ENCODE assay signal across 12 cellular contexts in the genomic region with DNA sequence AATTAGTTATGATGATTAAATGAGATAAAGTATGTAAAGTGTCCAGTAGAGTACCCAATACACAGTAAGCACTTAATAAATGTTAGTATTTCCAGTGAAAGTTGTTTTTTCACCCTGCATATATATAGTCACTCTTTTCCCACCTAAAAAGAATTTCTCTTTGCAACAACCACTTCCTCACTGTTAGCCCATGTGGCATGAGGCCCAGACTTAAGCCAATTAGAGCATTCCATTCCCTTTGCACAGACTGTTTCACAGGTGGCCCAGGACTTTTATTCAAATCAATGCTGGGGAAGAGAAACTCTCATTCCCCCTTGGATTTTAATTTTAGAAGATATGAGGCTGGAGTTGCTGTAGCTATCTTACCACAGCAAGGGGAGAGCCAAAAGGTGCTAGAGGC. TPM values are rescaled to one million over a fixed set of nuclear protein-coding genes. Genes with fewer than 3 reads are reported as not detected.
DNase-seq lines count a peak whose midpoint lies in the region; TF ChIP-seq lines count a peak whose summit lies in the region.
"Had no signal": no experiment of that assay in that cellular context is flagged by ENCODE, and none has a peak within 500 bp of the region (broad histone marks: within the 10 kb centered on the region; RNA-seq: fewer than 3 reads in every experiment).

No MANE protein-coding gene starts in this region.

- TF ChIP-seq CTCF in tibial nerve (IDR thresholded peaks at IDR 0.05), result no peak

- no peak for TF ChIP-seq POLR2A in tibial nerve (IDR thresholded peaks at IDR 0.05)

- H3K4me3 ChIP-seq in tibial nerve, result no peak overlapping the region
- H3K4me3 ChIP-seq: heart right ventricle, mucosa of descending colon, sigmoid colon had no signal

- intact Hi-C loops in head of caudate nucleus (cut with DNase I), result loop anchor here (10.0 kb wide), 1 partner anchor 170 kb away; a partner anchor contains a TSS
- intact Hi-C loops in posterior cingulate gyrus (cut with DNase I), result loop anchor here (5.0 kb wide), 1 partner anchor 92 kb away; no protein-coding TSS in a partner anchor

- H3K27me3 ChIP-seq in tibial nerve, result no peaks in the 10 kb centered on the region
- H3K27me3 ChIP-seq: heart right ventricle, sigmoid colon had no signal

- no peak overlapping the region for H3K27ac ChIP-seq in tibial nerve
- H3K27ac ChIP-seq: heart right ventricle, sigmoid colon had no signal

- peaks cover 0 to 14% (median 7%) of the 10 kb centered on the region in 4 donors for H3K4me1 ChIP-seq in tibial nerve

- peak; percentile 70 for DNase-seq in H4 (ENCODE audit: low spot score)
- DNase-seq in NCI-H446 treated with DMSO at 0.1 percent for 48 hours (lab: John Stamatoyannopoulos, UW), result peak; percentile 27
- peak; percentile 40 for DNase-seq in cerebellar cortex (ENCODE audit: low spot score)
- peak; percentile 73 for DNase-seq in renal cortical epithelial cell (ENCODE audit: low read depth)
- no peak for DNase-seq in head of caudate nucleus
- no peak for DNase-seq in posterior cingulate gyrus
- no peak for DNase-seq in tibial nerve (ENCODE audit: low spot score in 2 of 2)
- DNase-seq: activated T-cell treated with anti-CD3 and anti-CD28 coated beads, Interleukin-2, amount 50 U/mL, for 24 hours; heart right ventricle; MM.1S; mucosa of descending colon; sigmoid colon had no signal

- no peak for TF ChIP-seq EP300 in tibial nerve (IDR thresholded peaks at IDR 0.05)

- H3K36me3 ChIP-seq in tibial nerve, result no peaks in the 10 kb centered on the region
- H3K36me3 ChIP-seq: heart right ventricle, sigmoid colon had no signal

- H3K9me3 ChIP-seq in tibial nerve, result no peaks in the 10 kb centered on the region
- H3K9me3 ChIP-seq: heart right ventricle, mucosa of descending colon, sigmoid colon had no signal

RNA-seq across cellular contexts. Expression of a gene that starts 3.7 kb away (rescaled TPM):
- total RNA-seq in H4 (2014; rRNA removed; shearing (Covaris generic)), result 41.0 and 42.6 TPM in 2 replicates
- 66.2 and 81.8 TPM in 2 replicates for total RNA-seq in renal cortical epithelial cell
- 10 to 100 TPM; 19.5 to 57.5 (median 31.6) TPM for total RNA-seq in tibial nerve

RNA-seq across cellular contexts. Expression of a gene that starts 4.2 kb away (rescaled TPM):
- total RNA-seq in H4 (2014; rRNA removed; shearing (Covaris generic)), result 69.3 and 115 TPM in 2 replicates
- 32.3 and 39.8 TPM in 2 replicates for total RNA-seq in renal cortical epithelial cell
- total RNA-seq in tibial nerve, result 10 to 100 TPM; 11.7 to 27.1 (median 21.1) TPM

RNA-seq across cellular contexts. Expression of a gene that starts 54.3 kb away (rescaled TPM):
- total RNA-seq in H4 (2014; rRNA removed; shearing (Covaris generic)), result 0.04 TPM in 1 of 2 replicates, not detected in the other
- total RNA-seq in renal cortical epithelial cell (18.8 and 35.3 TPM in 2 replicates), tibial nerve (1 to 10 TPM in 2 of 4 donors, under 1 TPM in 1, not detected in 1; 0.42 to 2.0 (median 1.6) TPM)

Comparison
In these comparisons a context has a peak if more than half of its experiments do, and no peak if none do; other contexts are left out.
1. DNase-seq: peak in H4 (single experiment), NCI-H446 treated with DMSO at 0.1 percent for 48 hours (single experiment), cerebellar cortex (single experiment) and renal cortical epithelial cell (single experiment); none in head of caudate nucleus (0 of 42), posterior cingulate gyrus (0 of 10) and tibial nerve (0 of 2).